ENCODE assay signal across 1 cellular context in the genomic region with DNA sequence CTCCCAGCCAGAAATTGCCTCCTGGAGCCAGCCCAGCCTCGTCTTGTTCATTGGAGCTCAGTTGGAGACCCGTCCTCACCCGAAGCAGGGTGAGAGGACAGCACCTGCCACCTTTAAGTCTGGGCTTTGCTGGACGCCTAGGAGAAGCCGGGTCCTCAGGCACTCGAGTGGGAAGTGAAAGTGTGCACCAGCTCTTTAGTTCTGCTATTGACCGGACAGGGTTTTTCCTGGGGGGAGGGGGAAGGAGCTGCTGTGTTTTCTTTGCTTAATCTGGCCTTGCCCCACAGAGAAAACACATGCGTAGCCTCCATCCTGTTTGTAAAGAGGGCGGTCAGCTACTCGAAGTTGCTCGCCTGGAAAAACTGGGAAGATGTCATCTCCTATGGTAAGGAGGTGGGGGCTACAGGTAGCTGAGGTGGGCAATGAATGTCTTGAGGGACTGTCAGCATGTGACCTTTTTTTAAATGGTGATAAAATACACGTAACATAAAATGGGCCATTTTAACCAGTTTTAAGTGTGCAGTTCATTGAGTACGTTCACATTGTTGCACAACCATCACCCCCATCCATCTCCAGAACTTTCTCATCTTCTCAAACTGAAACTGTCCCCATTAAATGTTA.
TF ChIP-seq lines count a peak whose summit lies in the region.

No MANE protein-coding gene starts in this region.

TF ChIP-seq in HepG2, 621 proteins besides CTCF, POLR2A, EP300 and RAD21 (continued from another document and continues in another):
- TF ChIP-seq USF2 (IDR thresholded peaks at IDR 0.05; ENCODE audit: low read depth, low read length), result no peak
- no peak for TF ChIP-seq USF2 (CRISPR knock-in tag; IDR thresholded peaks at IDR 0.05; ENCODE audit: borderline replicate concordance)
- TF ChIP-seq, protein P1, sequence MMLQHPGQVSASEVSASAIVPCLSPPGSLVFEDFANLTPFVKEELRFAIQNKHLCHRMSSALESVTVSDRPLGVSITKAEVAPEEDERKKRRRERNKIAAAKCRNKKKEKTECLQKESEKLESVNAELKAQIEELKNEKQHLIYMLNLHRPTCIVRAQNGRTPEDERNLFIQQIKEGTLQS (CRISPR knock-in tag; IDR thresholded peaks at IDR 0.05), result no peak
- TF ChIP-seq ZNF788 (CRISPR knock-in tag; IDR thresholded peaks at IDR 0.05; ENCODE audit: borderline replicate concordance), result no peak
- TF ChIP-seq MED13 (CRISPR knock-in tag; IDR thresholded peaks at IDR 0.05), result no peak
- TF ChIP-seq SMARCC2 (IDR thresholded peaks at IDR 0.05), result no peak
- no peak for TF ChIP-seq KDM2A (CRISPR knock-in tag; IDR thresholded peaks at IDR 0.05; ENCODE audit: borderline replicate concordance, low read depth)
- no peak for TF ChIP-seq SALL2 (CRISPR knock-in tag; IDR thresholded peaks at IDR 0.05)
- TF ChIP-seq, protein P2, sequence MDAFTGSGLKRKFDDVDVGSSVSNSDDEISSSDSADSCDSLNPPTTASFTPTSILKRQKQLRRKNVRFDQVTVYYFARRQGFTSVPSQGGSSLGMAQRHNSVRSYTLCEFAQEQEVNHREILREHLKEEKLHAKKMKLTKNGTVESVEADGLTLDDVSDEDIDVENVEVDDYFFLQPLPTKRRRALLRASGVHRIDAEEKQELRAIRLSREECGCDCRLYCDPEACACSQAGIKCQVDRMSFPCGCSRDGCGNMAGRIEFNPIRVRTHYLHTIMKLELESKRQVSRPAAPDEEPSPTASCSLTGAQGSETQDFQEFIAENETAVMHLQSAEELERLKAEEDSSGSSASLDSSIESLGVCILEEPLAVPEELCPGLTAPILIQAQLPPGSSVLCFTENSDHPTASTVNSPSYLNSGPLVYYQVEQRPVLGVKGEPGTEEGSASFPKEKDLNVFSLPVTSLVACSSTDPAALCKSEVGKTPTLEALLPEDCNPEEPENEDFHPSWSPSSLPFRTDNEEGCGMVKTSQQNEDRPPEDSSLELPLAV (CRISPR knock-in tag; conservative IDR thresholded peaks at IDR 0.05; ENCODE audit: low read depth), result no peak
- no peak for TF ChIP-seq ZFP82 (CRISPR knock-in tag; IDR thresholded peaks at IDR 0.05; ENCODE audit: borderline replicate concordance)
- peak; percentile 46; the same call in 1 of the 2 replicates for TF ChIP-seq HNF1B (CRISPR knock-in tag; IDR thresholded peaks at IDR 0.05)
- TF ChIP-seq, protein P3, sequence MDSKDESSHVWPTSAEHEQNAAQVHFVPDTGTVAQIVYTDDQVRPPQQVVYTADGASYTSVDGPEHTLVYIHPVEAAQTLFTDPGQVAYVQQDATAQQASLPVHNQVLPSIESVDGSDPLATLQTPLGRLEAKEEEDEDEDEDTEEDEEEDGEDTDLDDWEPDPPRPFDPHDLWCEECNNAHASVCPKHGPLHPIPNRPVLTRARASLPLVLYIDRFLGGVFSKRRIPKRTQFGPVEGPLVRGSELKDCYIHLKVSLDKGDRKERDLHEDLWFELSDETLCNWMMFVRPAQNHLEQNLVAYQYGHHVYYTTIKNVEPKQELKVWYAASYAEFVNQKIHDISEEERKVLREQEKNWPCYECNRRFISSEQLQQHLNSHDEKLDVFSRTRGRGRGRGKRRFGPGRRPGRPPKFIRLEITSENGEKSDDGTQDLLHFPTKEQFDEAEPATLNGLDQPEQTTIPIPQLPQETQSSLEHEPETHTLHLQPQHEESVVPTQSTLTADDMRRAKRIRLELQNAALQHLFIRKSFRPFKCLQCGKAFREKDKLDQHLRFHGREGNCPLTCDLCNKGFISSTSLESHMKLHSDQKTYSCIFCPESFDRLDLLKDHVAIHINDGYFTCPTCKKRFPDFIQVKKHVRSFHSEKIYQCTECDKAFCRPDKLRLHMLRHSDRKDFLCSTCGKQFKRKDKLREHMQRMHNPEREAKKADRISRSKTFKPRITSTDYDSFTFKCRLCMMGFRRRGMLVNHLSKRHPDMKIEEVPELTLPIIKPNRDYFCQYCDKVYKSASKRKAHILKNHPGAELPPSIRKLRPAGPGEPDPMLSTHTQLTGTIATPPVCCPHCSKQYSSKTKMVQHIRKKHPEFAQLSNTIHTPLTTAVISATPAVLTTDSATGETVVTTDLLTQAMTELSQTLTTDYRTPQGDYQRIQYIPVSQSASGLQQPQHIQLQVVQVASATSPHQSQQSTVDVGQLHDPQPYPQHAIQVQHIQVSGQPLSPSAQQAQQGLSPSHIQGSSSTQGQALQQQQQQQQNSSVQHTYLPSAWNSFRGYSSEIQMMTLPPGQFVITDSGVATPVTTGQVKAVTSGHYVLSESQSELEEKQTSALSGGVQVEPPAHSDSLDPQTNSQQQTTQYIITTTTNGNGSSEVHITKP (CRISPR knock-in tag; IDR thresholded peaks at IDR 0.05; ENCODE audit: low read depth), result no peak
- no peak for TF ChIP-seq ZNF17 (CRISPR knock-in tag; IDR thresholded peaks at IDR 0.05)
- TF ChIP-seq FOXP4 (CRISPR knock-in tag; IDR thresholded peaks at IDR 0.05), result peak; percentile 25; the same call in 1 of the 2 replicates
- no peak for TF ChIP-seq HES4 (CRISPR knock-in tag; IDR thresholded peaks at IDR 0.05; ENCODE audit: borderline replicate concordance)
- TF ChIP-seq XRCC5 (optimal IDR thresholded peaks at IDR 0.05; ENCODE audit: low read length), result no peak
- TF ChIP-seq, protein P4, sequence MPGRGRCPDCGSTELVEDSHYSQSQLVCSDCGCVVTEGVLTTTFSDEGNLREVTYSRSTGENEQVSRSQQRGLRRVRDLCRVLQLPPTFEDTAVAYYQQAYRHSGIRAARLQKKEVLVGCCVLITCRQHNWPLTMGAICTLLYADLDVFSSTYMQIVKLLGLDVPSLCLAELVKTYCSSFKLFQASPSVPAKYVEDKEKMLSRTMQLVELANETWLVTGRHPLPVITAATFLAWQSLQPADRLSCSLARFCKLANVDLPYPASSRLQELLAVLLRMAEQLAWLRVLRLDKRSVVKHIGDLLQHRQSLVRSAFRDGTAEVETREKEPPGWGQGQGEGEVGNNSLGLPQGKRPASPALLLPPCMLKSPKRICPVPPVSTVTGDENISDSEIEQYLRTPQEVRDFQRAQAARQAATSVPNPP (CRISPR knock-in tag; IDR thresholded peaks at IDR 0.05), result no peak
- TF ChIP-seq, protein P5, sequence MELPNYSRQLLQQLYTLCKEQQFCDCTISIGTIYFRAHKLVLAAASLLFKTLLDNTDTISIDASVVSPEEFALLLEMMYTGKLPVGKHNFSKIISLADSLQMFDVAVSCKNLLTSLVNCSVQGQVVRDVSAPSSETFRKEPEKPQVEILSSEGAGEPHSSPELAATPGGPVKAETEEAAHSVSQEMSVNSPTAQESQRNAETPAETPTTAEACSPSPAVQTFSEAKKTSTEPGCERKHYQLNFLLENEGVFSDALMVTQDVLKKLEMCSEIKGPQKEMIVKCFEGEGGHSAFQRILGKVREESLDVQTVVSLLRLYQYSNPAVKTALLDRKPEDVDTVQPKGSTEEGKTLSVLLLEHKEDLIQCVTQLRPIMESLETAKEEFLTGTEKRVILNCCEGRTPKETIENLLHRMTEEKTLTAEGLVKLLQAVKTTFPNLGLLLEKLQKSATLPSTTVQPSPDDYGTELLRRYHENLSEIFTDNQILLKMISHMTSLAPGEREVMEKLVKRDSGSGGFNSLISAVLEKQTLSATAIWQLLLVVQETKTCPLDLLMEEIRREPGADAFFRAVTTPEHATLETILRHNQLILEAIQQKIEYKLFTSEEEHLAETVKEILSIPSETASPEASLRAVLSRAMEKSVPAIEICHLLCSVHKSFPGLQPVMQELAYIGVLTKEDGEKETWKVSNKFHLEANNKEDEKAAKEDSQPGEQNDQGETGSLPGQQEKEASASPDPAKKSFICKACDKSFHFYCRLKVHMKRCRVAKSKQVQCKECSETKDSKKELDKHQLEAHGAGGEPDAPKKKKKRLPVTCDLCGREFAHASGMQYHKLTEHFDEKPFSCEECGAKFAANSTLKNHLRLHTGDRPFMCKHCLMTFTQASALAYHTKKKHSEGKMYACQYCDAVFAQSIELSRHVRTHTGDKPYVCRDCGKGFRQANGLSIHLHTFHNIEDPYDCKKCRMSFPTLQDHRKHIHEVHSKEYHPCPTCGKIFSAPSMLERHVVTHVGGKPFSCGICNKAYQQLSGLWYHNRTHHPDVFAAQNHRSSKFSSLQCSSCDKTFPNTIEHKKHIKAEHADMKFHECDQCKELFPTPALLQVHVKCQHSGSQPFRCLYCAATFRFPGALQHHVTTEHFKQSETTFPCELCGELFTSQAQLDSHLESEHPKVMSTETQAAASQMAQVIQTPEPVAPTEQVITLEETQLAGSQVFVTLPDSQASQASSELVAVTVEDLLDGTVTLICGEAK (IDR thresholded peaks at IDR 0.05), result no peak
- TF ChIP-seq, protein P5 (CRISPR knock-in tag; IDR thresholded peaks at IDR 0.05), result no peak
- TF ChIP-seq, protein P6, sequence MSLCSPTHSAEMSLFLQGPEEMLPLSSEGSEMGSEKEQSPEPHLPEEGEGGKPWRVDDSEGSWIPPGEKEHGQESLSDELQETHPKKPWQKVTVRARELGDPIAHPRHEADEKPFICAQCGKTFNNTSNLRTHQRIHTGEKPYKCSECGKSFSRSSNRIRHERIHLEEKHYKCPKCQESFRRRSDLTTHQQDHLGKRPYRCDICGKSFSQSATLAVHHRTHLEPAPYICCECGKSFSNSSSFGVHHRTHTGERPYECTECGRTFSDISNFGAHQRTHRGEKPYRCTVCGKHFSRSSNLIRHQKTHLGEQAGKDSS (CRISPR knock-in tag; IDR thresholded peaks at IDR 0.05; ENCODE audit: borderline replicate concordance, low read depth), result no peak
- no peak for TF ChIP-seq HNF4A (CRISPR knock-in tag; IDR thresholded peaks at IDR 0.05)
- TF ChIP-seq ZNF607 (CRISPR knock-in tag; IDR thresholded peaks at IDR 0.05; ENCODE audit: borderline replicate concordance), result peak; percentile 43; the same call in 1 of the 2 replicates
- no peak for TF ChIP-seq CREM (IDR thresholded peaks at IDR 0.05)
- TF ChIP-seq CREM (CRISPR knock-in tag; IDR thresholded peaks at IDR 0.05), result no peak
- no peak for TF ChIP-seq STAG1 (CRISPR knock-in tag; IDR thresholded peaks at IDR 0.05)
- TF ChIP-seq MEIS1 (CRISPR knock-in tag; IDR thresholded peaks at IDR 0.05; ENCODE audit: borderline replicate concordance), result no peak; the same call in 1 of the 2 replicates
- no peak for TF ChIP-seq HNRNPH1 (optimal IDR thresholded peaks at IDR 0.05; ENCODE audit: low read depth, low read length)
- TF ChIP-seq ZNF776 (CRISPR knock-in tag; IDR thresholded peaks at IDR 0.05), result no peak
- no peak for TF ChIP-seq ZBTB42 (CRISPR knock-in tag; IDR thresholded peaks at IDR 0.05)
- no peak for TF ChIP-seq ZBTB38 (CRISPR knock-in tag; IDR thresholded peaks at IDR 0.05)
